In the genomic region with DNA sequence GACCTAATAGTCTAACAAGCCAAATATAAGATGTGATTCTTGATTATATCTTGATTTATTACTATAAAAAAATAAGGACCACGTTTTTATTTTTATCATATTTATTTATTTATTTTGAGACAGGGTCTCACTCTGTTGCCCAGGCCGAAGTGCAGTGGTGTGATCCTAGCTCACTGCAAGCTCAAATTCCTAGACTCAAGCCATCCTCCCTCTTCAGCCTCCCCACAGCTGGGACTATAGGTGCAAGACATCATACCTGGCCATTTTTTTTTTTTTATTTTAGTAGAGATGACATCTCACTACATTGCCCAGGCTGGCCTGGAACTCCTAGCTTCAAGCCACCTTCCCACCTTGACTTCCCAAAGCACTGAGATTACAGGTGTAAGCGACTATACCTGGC, we compare ENCODE assay signal across 25 cellular contexts.
"Had no signal": no experiment of that assay in that cellular context is flagged by ENCODE, and none has a peak within 500 bp of the region (broad histone marks: within the 10 kb centered on the region; RNA-seq: fewer than 3 reads in every experiment).

No MANE protein-coding gene starts in this region.

- ATAC-seq: effector memory CD8-positive, alpha-beta T cell; esophagus mucosa; foreskin keratinocyte; gastrocnemius medialis; gastroesophageal sphincter; heart left ventricle; heart right ventricle had no signal

- DNase-seq: colonic mucosa; cortex of kidney; dermis blood vessel endothelial cell; dorsolateral prefrontal cortex; effector CD4-positive, alpha-beta T cell; effector CD8-positive, alpha-beta T cell; effector memory CD4-positive, alpha-beta T cell; effector memory CD8-positive, alpha-beta T cell; endodermal cell; erythroblast; esophagus squamous epithelium; foreskin fibroblast; foreskin keratinocyte; foreskin melanocyte; gastrocnemius medialis; glutamatergic neuron; head of caudate nucleus; heart left ventricle; heart right ventricle had no signal

- H3K36me3 ChIP-seq: colonic mucosa, esophagus muscularis mucosa, esophagus squamous epithelium, gastrocnemius medialis, gastroesophageal sphincter, heart left ventricle, heart right ventricle had no signal

- H3K4me3 Mint-ChIP-seq: dendritic cell treated with granulocyte-macrophage colony-stimulating factor and Interleukin-4, amounts not matched to agents 40 ng/mL and 50 ng/mL, for 4 days; effector memory CD8-positive, alpha-beta T cell; endodermal cell had no signal

- H3K9me3 ChIP-seq: colonic mucosa, esophagus muscularis mucosa, esophagus squamous epithelium, gastrocnemius medialis, gastroesophageal sphincter had no signal

- H3K4me1 ChIP-seq: colonic mucosa had no signal

- H3K27ac Mint-ChIP-seq: dendritic cell treated with granulocyte-macrophage colony-stimulating factor and Interleukin-4, amounts not matched to agents 40 ng/mL and 50 ng/mL, for 4 days; effector memory CD8-positive, alpha-beta T cell; endodermal cell had no signal

- H3K9me3 Mint-ChIP-seq: dendritic cell treated with granulocyte-macrophage colony-stimulating factor and Interleukin-4, amounts not matched to agents 40 ng/mL and 50 ng/mL, for 4 days; effector memory CD8-positive, alpha-beta T cell had no signal

- H3K27ac ChIP-seq: colonic mucosa, coronary artery, dorsolateral prefrontal cortex, epithelial cell of prostate, esophagus muscularis mucosa, esophagus squamous epithelium, foreskin keratinocyte, gastrocnemius medialis, gastroesophageal sphincter, heart left ventricle, heart right ventricle had no signal

- H3K4me3 ChIP-seq: colonic mucosa, coronary artery, dorsolateral prefrontal cortex, esophagus muscularis mucosa, esophagus squamous epithelium, gastrocnemius medialis, gastroesophageal sphincter, heart left ventricle, heart right ventricle had no signal
